ENCODE assay signal across 8 cellular contexts in genomic region chr12:63802012-63802608, GRCh38. TPM values are rescaled to one million over a fixed set of nuclear protein-coding genes. Genes with fewer than 3 reads are reported as not detected.
DNase-seq lines count a peak whose midpoint lies in the region; ATAC-seq and TF ChIP-seq lines count a peak whose summit lies in the region.

No MANE protein-coding gene starts in this region.

- peak; percentile 21 for DNase-seq in COLO829 (ENCODE audit: low spot score)
- DNase-seq in HCT116 (ENCODE audit: low read depth, low spot score) = no peak
- DNase-seq in NCI-H446 treated with DMSO at 0.1 percent for 48 hours (lab: John Stamatoyannopoulos, UW) = peak; percentile 12
- no peak for DNase-seq in coronary artery (ENCODE audit: low spot score)
- no peak for DNase-seq in nephron progenitor cell
- no peak for DNase-seq in stimulated activated CD4-positive, alpha-beta T cell treated with anti-CD3 and anti-CD28 coated beads, Interleukin-2, amount 100 ng/mL, for 48 hours
- no peak for DNase-seq in stimulated activated naive B cell treated with anti-CD40 and anti-IgM and Interleukin-4, amounts not matched to agents 10 μg/mL and 1 μg/mL and 100 μg/mL, for 72 hours
- DNase-seq in activated gamma-delta T cell treated with Interleukin-2 at 50 U/mL for 16 hours = no peak

- peaks cover 7% of the 10 kb centered on the region for H3K36me3 Mint-ChIP-seq in nephron progenitor cell (ENCODE audit: low read depth)
- H3K36me3 Mint-ChIP-seq in stimulated activated naive B cell treated with anti-CD40 and anti-IgM and Interleukin-4, amounts not matched to agents 10 μg/mL and 1 μg/mL and 100 μg/mL, for 72 hours = peaks cover 7 to 13% of the 10 kb centered on the region in 2 donors

- no peak overlapping the region for H3K4me3 Mint-ChIP-seq in nephron progenitor cell
- H3K4me3 Mint-ChIP-seq in stimulated activated naive B cell treated with anti-CD40 and anti-IgM and Interleukin-4, amounts not matched to agents 10 μg/mL and 1 μg/mL and 100 μg/mL, for 72 hours = no peak overlapping the region

- H2AFZ ChIP-seq in HCT116 (ENCODE audit: low read depth, low read length, poor library complexity, severe bottlenecking) = no peak overlapping the region

- POLR2A ChIA-PET in HCT116 (lab: Charles Lee) = no interaction called here

- H3K4me1 ChIP-seq in HCT116 (ENCODE audit: control insufficient read depth in 1 of 2, insufficient read depth in 2 of 2, low read length in 2 of 2) = no peaks in the 10 kb centered on the region

- TF ChIP-seq POLR2A in HCT116 (IDR thresholded peaks at IDR 0.05; ENCODE audit: borderline replicate concordance, extremely low read depth, insufficient read depth, insufficient read length) = no peak

- no peaks in the 10 kb centered on the region for H3K4me1 Mint-ChIP-seq in nephron progenitor cell
- H3K4me1 Mint-ChIP-seq in stimulated activated naive B cell treated with anti-CD40 and anti-IgM and Interleukin-4, amounts not matched to agents 10 μg/mL and 1 μg/mL and 100 μg/mL, for 72 hours = peaks cover 0 to 3% of the 10 kb centered on the region in 2 donors

- no peaks in the 10 kb centered on the region for H3K27me3 ChIP-seq in HCT116 (ENCODE audit: insufficient read depth, low read length)

- H3K36me3 ChIP-seq in HCT116 (ENCODE audit: control insufficient read depth in 1 of 2, insufficient read depth in 2 of 2, low read length in 2 of 2) = peaks cover 0 to 5% of the 10 kb centered on the region in 2 experiments; a peak in 3 of 4 replicates

- H4K20me1 ChIP-seq in HCT116 (ENCODE audit: insufficient read depth) = no peaks in the 10 kb centered on the region

- no peaks in the 10 kb centered on the region for H3K9me2 ChIP-seq in HCT116 (ENCODE audit: insufficient read depth)

- peak; percentile 79 for TF ChIP-seq RAD21 in HCT116 (IDR thresholded peaks at IDR 0.05; ENCODE audit: low read depth)

- H3K4me3 ChIP-seq in HCT116 (replicated peaks in 1 of 2; ENCODE audit: low read depth in 1 of 2, low read length in 2 of 2) (no peak overlapping the region), coronary artery (no peak overlapping the region)

- no peaks in the 10 kb centered on the region for H3K27me3 Mint-ChIP-seq in nephron progenitor cell (ENCODE audit: low read depth, poor library complexity)
- no peaks in the 10 kb centered on the region for H3K27me3 Mint-ChIP-seq in stimulated activated naive B cell treated with anti-CD40 and anti-IgM and Interleukin-4, amounts not matched to agents 10 μg/mL and 1 μg/mL and 100 μg/mL, for 72 hours

- peak; percentile 48 to 63 (median 57); a peak in 5 of 6 replicates for TF ChIP-seq CTCF in HCT116 (IDR thresholded peaks at IDR 0.05 in 2 of 3, conservative IDR thresholded peaks at IDR 0.05 in 1 of 3; ENCODE audit: borderline replicate concordance in 1 of 3, insufficient read depth in 1 of 3, low read depth in 2 of 3, low read length in 2 of 3)
- peak; percentile 54 for TF ChIP-seq CTCF in coronary artery (IDR thresholded peaks at IDR 0.05)
- TF ChIP-seq CTCF in nephron progenitor cell (IDR thresholded peaks at IDR 0.05) = peak; percentile 55

- H3K27ac ChIP-seq in HCT116 (ENCODE audit: low read depth, low read length) (no peak overlapping the region), coronary artery (no peak overlapping the region)

- no peak overlapping the region for H3K27ac Mint-ChIP-seq in nephron progenitor cell
- no peak overlapping the region for H3K27ac Mint-ChIP-seq in stimulated activated naive B cell treated with anti-CD40 and anti-IgM and Interleukin-4, amounts not matched to agents 10 μg/mL and 1 μg/mL and 100 μg/mL, for 72 hours

- H3K9ac ChIP-seq in HCT116 (ENCODE audit: low read length) = no peak overlapping the region

- CTCF ChIA-PET in HCT116 (lab: Charles Lee) = interaction anchor here (0.7 to 1.4 kb wide), 2 partner anchors 11 to 133 kb away, joined by 3 read pairs; no protein-coding TSS in a partner anchor

- H3K9me3 Mint-ChIP-seq in nephron progenitor cell = no peaks in the 10 kb centered on the region
- no peaks in the 10 kb centered on the region for H3K9me3 Mint-ChIP-seq in stimulated activated naive B cell treated with anti-CD40 and anti-IgM and Interleukin-4, amounts not matched to agents 10 μg/mL and 1 μg/mL and 100 μg/mL, for 72 hours

- H3K9me3 ChIP-seq in HCT116 (ENCODE audit: control insufficient read depth in 1 of 2, insufficient read depth in 1 of 2, low read depth in 1 of 2, low read length in 2 of 2) = no peaks in the 10 kb centered on the region

- intact Hi-C loops in HCT116 (cut with micrococcal nuclease) = loop anchor here (1.0 to 10.0 kb wide), 3 partner anchors 130 to 699 kb away; no protein-coding TSS in a partner anchor

- RAD21 ChIA-PET in HCT116 (lab: Charles Lee; ENCODE audit: low non-redundant PET in 1 of 2, low total read pairs in 2 of 2, uncharacterized antibody in 2 of 2, unreplicated experiment in 2 of 2) = no interaction called here

- ATAC-seq in HCT116 = no peak
- ATAC-seq in stimulated activated naive B cell treated with anti-CD40 and anti-IgM and Interleukin-4, amounts not matched to agents 10 μg/mL and 1 μg/mL and 100 μg/mL, for 72 hours (replicated peaks) = no peak

- no peaks in the 10 kb centered on the region for H3K79me2 ChIP-seq in HCT116 (ENCODE audit: insufficient read depth, low read length)

- no TSS peak for BruUV-seq in HCT116 (replicated peaks; lab: Mats Ljungman, UMichigan)

- H3K4me2 ChIP-seq in HCT116 (ENCODE audit: low read length) = no peak overlapping the region

TF ChIP-seq in HCT116, 20 proteins besides CTCF, POLR2A, EP300 and RAD21 (continues in another document):
- TF ChIP-seq JUND (IDR thresholded peaks at IDR 0.05) = no peak
- no peak for TF ChIP-seq SRF (IDR thresholded peaks at IDR 0.05; ENCODE audit: low read depth)
- TF ChIP-seq SP1 (IDR thresholded peaks at IDR 0.05; ENCODE audit: low read depth) = no peak
- TF ChIP-seq FOSL1 (IDR thresholded peaks at IDR 0.05; ENCODE audit: low read depth) = no peak
- no peak for TF ChIP-seq ATF3 (IDR thresholded peaks at IDR 0.05)
- TF ChIP-seq ZBTB33 (IDR thresholded peaks at IDR 0.05; ENCODE audit: extremely low read depth, insufficient replicate concordance, low read length) = no peak
- no peak for TF ChIP-seq TCF7L2 (IDR thresholded peaks at IDR 0.05; ENCODE audit: borderline replicate concordance, extremely low read depth, insufficient read depth, insufficient read length)
- no peak for TF ChIP-seq CEBPB (IDR thresholded peaks at IDR 0.05; ENCODE audit: low read depth)
- TF ChIP-seq MAX (IDR thresholded peaks at IDR 0.05) = no peak
- TF ChIP-seq ZNF274 (IDR thresholded peaks at IDR 0.05; ENCODE audit: low read depth, low read length) = no peak
- no peak for TF ChIP-seq EGR1 (IDR thresholded peaks at IDR 0.05; ENCODE audit: low read depth)
- TF ChIP-seq ZFX (IDR thresholded peaks at IDR 0.05) = no peak
- TF ChIP-seq SIN3A (IDR thresholded peaks at IDR 0.05; ENCODE audit: low read depth) = no peak
- TF ChIP-seq EZH2 (IDR thresholded peaks at IDR 0.05) = no peak
- no peak for TF ChIP-seq EZH2phosphoT487 (IDR thresholded peaks at IDR 0.05; ENCODE audit: borderline replicate concordance)
- no peak for TF ChIP-seq YY1 (IDR thresholded peaks at IDR 0.05; ENCODE audit: extremely low read depth, insufficient replicate concordance, low read depth, low read length)

RNA-seq across cellular contexts. Expression of gene RXYLT1, which starts 22.4 kb away (rescaled TPM):
- total RNA-seq in HCT116 (2021; ENCODE audit: unreplicated experiment) = 23.0 TPM
- polyA plus RNA-seq in HCT116 (2012) = 6.7 and 9.8 TPM in 2 replicates

RNA-seq across cellular contexts. Expression of gene SRGAP1, which starts 42.4 kb away (rescaled TPM):
- total RNA-seq in HCT116 (2021; ENCODE audit: unreplicated experiment) = 16.6 TPM
- polyA plus RNA-seq in HCT116 (2012) = 3.8 and 3.9 TPM in 2 replicates

Comparison
In these comparisons a context has a peak if more than half of its experiments do, and no peak if none do; other contexts are left out.
1. DNase-seq: peak in COLO829 (single experiment) and NCI-H446 treated with DMSO at 0.1 percent for 48 hours (single experiment); none in HCT116 (single experiment), coronary artery (single experiment), nephron progenitor cell (single experiment), stimulated activated CD4-positive, alpha-beta T cell treated with anti-CD3 and anti-CD28 coated beads, Interleukin-2, amount 100 ng/mL, for 48 hours (0 of 2), stimulated activated naive B cell treated with anti-CD40 and anti-IgM and Interleukin-4, amounts not matched to agents 10 μg/mL and 1 μg/mL and 100 μg/mL, for 72 hours (single experiment) and activated gamma-delta T cell treated with Interleukin-2 at 50 U/mL for 16 hours (single experiment).
2. Peak in every context shown above with its lines, with median percentiles within 50 percentile points of each other: CTCF ChIP-seq.